19 cellular contexts compared by ENCODE assay signal in genomic region chr1:10860682-10861081, GRCh38.
"Had no signal": no experiment of that assay in that cellular context is flagged by ENCODE, and none has a peak within 500 bp of the region (broad histone marks: within the 10 kb centered on the region; RNA-seq: fewer than 3 reads in every experiment).

No MANE protein-coding gene starts in this region.

- H3K27me3 ChIP-seq: dorsolateral prefrontal cortex, pancreas, uterus had no signal

- ATAC-seq: natural killer cell, pancreas, T-cell had no signal

- H3K4me3 Mint-ChIP-seq: activated B cell treated with CpG ODN at 0.5 μM for 24 hours; activated CD4-positive, alpha-beta memory T cell treated with anti-CD3 and anti-CD28 coated beads for 36 hours; activated naive CD8-positive, alpha-beta T cell treated with anti-CD3 and anti-CD28 coated beads, Interleukin-2, amount 10 ng/mL, durations not matched to agents 7 days and 5 days; natural killer cell; T-cell had no signal

- H3K9me3 ChIP-seq: pancreas, tibial nerve, uterus had no signal

- DNase-seq: activated B cell treated with CpG ODN at 0.5 μM for 24 hours; activated CD4-positive, alpha-beta memory T cell treated with anti-CD3 and anti-CD28 coated beads for 36 hours; activated CD4-positive, alpha-beta T cell treated with anti-CD3 and anti-CD28 coated beads for 4 hours; activated naive CD8-positive, alpha-beta T cell treated with anti-CD3 and anti-CD28 coated beads, Interleukin-2, amount 10 ng/mL, durations not matched to agents 7 days and 5 days; amygdala; dorsolateral prefrontal cortex; foreskin fibroblast; glutamatergic neuron; kidney; natural killer cell; pancreas; stimulated activated CD4-positive, alpha-beta T cell treated with anti-CD3 and anti-CD28 coated beads, Interleukin-2, amount 100 ng/mL, for 24 hours; stimulated activated naive CD4-positive, alpha-beta T cell treated with Interleukin-2 at 50 U/mL for 16 hours; substantia nigra; T-cell; uterus had no signal

- H3K9me3 Mint-ChIP-seq: activated B cell treated with CpG ODN at 0.5 μM for 24 hours; activated CD4-positive, alpha-beta memory T cell treated with anti-CD3 and anti-CD28 coated beads for 36 hours; activated naive CD8-positive, alpha-beta T cell treated with anti-CD3 and anti-CD28 coated beads, Interleukin-2, amount 10 ng/mL, durations not matched to agents 7 days and 5 days; natural killer cell; T-cell had no signal

- H3K36me3 ChIP-seq: cardiac muscle cell, pancreas, tibial nerve, uterus had no signal

- H3K27ac Mint-ChIP-seq: activated B cell treated with CpG ODN at 0.5 μM for 24 hours; activated CD4-positive, alpha-beta memory T cell treated with anti-CD3 and anti-CD28 coated beads for 36 hours; activated naive CD8-positive, alpha-beta T cell treated with anti-CD3 and anti-CD28 coated beads, Interleukin-2, amount 10 ng/mL, durations not matched to agents 7 days and 5 days; natural killer cell; T-cell had no signal

- H3K27ac ChIP-seq: cardiac muscle cell, dorsolateral prefrontal cortex, epithelial cell of prostate, pancreas, tibial nerve, uterus had no signal

- H3K36me3 Mint-ChIP-seq: activated CD4-positive, alpha-beta memory T cell treated with anti-CD3 and anti-CD28 coated beads for 36 hours; activated naive CD8-positive, alpha-beta T cell treated with anti-CD3 and anti-CD28 coated beads, Interleukin-2, amount 10 ng/mL, durations not matched to agents 7 days and 5 days; natural killer cell; T-cell had no signal

- H3K4me3 ChIP-seq: cardiac muscle cell, dorsolateral prefrontal cortex, pancreas, tibial nerve, uterus had no signal

- H3K4me1 ChIP-seq: pancreas, tibial nerve, uterus had no signal
